In the genomic region with DNA sequence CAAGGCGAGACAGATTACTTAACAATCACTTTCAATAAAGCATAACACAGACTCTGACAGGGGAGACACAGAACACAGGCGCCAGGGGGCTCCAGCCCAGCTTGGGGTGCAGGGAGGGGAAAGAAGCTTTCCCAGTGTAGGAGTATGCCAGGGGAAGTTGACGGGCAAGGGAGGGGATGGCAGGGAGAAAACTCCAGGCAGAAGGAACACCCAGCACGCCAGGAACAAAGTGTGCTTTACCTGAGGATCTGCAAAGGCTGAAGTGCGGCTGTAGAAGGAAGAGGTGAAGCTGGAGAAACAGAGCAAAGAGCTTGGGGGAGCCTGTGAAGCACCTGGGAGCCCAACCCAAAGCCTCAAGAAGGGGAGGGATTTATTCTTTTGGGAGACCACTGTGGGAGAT, we compare ENCODE assay signal across 25 cellular contexts. TPM values are rescaled to one million over a fixed set of nuclear protein-coding genes. Genes with fewer than 3 reads are reported as not detected.
DNase-seq lines count a peak whose midpoint lies in the region; ATAC-seq and TF ChIP-seq lines count a peak whose summit lies in the region.
"Had no signal": no experiment of that assay in that cellular context is flagged by ENCODE, and none has a peak within 500 bp of the region (broad histone marks: within the 10 kb centered on the region; RNA-seq: fewer than 3 reads in every experiment).

No MANE protein-coding gene starts in this region.

- DNase-seq in GM23338 (ENCODE audit: low spot score) (no peak), esophagus squamous epithelium (lab: John Stamatoyannopoulos, UW) (no peak), psoas muscle (peak in 1 of 2 donors; percentile 52), spleen (no peak), foreskin keratinocyte (no peak), tibial artery (no peak)
- DNase-seq: 8988T; ACHN; BE2C; CD4-positive, CD25-positive, alpha-beta regulatory T cell; DMS153; DND-41; Kasumi-1; MV-4-11; NCI-H1105; NCI-H1436 treated with DMSO at 0.1 percent for 48 hours; NCI-H1930; NCI-H2107; NCI-H446; NCI-H524 treated with DMSO at 0.1 percent for 48 hours; NCI-H774 had no signal

- H4K20me1 ChIP-seq in GM23338 (replicated peaks; ENCODE audit: insufficient read depth), result no peaks in the 10 kb centered on the region; the same call in 1 of the 2 replicates

- ATAC-seq in GM23338 (no peak), psoas muscle (peak in 1 of 4 donors; percentile 36), foreskin keratinocyte (no peak)
- ATAC-seq: K562 had no signal

- WGBS in esophagus squamous epithelium, 2 donors, result 46 to 47% methylated on average over 5 of the region's 5 CpGs
- 38 to 86% (median 44%) methylated on average over 5 of the region's 5 CpGs for WGBS in psoas muscle, 3 donors
- 82 to 89% (median 87%) methylated on average over 5 of the region's 5 CpGs for whole genome bisulfite sequencing in spleen, 5 donors

- peak; percentile 18 to 31; a peak in 3 of 4 replicates for TF ChIP-seq CTCF in GM23338 (conservative IDR thresholded peaks at IDR 0.05; ENCODE audit: low read depth in 2 of 2)
- TF ChIP-seq CTCF in esophagus squamous epithelium (IDR thresholded peaks at IDR 0.05), result peak in 1 of 6 experiments; percentile 5
- no peak for TF ChIP-seq CTCF in psoas muscle (IDR thresholded peaks at IDR 0.05)
- no peak for TF ChIP-seq CTCF in spleen (IDR thresholded peaks at IDR 0.05 in 8 of 11, conservative IDR thresholded peaks at IDR 0.05 in 3 of 11)
- no peak for TF ChIP-seq CTCF in foreskin keratinocyte (conservative IDR thresholded peaks at IDR 0.05)
- no peak for TF ChIP-seq CTCF in tibial artery (IDR thresholded peaks at IDR 0.05)

- no peak overlapping the region for H2AFZ ChIP-seq in GM23338

- H3K9me3 Mint-ChIP-seq in GM23338, result no peaks in the 10 kb centered on the region

- peaks cover 44% of the 10 kb centered on the region for H3K79me2 ChIP-seq in GM23338 (replicated peaks; ENCODE audit: insufficient read depth)

- no peak overlapping the region for H3K27ac ChIP-seq in GM23338 (ENCODE audit: low read depth)
- peak overlapping the region; percentile 26 to 94 (median 49) for H3K27ac ChIP-seq in esophagus squamous epithelium
- H3K27ac ChIP-seq in psoas muscle, result peak overlapping the region; percentile 68
- H3K27ac ChIP-seq in stomach smooth muscle (ENCODE audit: low read length), result peak overlapping the region; percentile 84
- H3K27ac ChIP-seq in spleen, result no peak overlapping the region
- no peak overlapping the region for H3K27ac ChIP-seq in foreskin keratinocyte
- H3K27ac ChIP-seq in tibial artery, result no peak overlapping the region

- TF ChIP-seq POLR2A in esophagus squamous epithelium (IDR thresholded peaks at IDR 0.05), result no peak
- TF ChIP-seq POLR2A in spleen (IDR thresholded peaks at IDR 0.05), result no peak

- H3K27me3 ChIP-seq in GM23338 (ENCODE audit: insufficient read depth) (peaks cover 20% of the 10 kb centered on the region), esophagus squamous epithelium (peaks cover 0 to 34% (median 0%) of the 10 kb centered on the region in 4 donors), psoas muscle (ENCODE audit: insufficient read depth in 3 of 3, low read length in 2 of 3) (no peaks in the 10 kb centered on the region), stomach smooth muscle (ENCODE audit: control insufficient read depth in 1 of 2, insufficient read depth in 2 of 2, low read length in 2 of 2) (no peaks in the 10 kb centered on the region), spleen (replicated peaks in 1 of 7) (peaks cover 0 to 83% (median 24%) of the 10 kb centered on the region in 7 donors), foreskin keratinocyte (peaks cover 54% of the 10 kb centered on the region), tibial artery (peaks cover 0 to 9% of the 10 kb centered on the region in 2 donors)

- H3K9me3 ChIP-seq in esophagus squamous epithelium (no peaks in the 10 kb centered on the region), psoas muscle (no peaks in the 10 kb centered on the region), stomach smooth muscle (ENCODE audit: control insufficient read depth in 2 of 2, low read length in 2 of 2) (no peaks in the 10 kb centered on the region), spleen (no peaks in the 10 kb centered on the region), tibial artery (no peaks in the 10 kb centered on the region)
- H3K9me3 ChIP-seq: BE2C had no signal

- peaks cover 4% of the 10 kb centered on the region for H3F3A ChIP-seq in GM23338 (replicated peaks; ENCODE audit: low read depth)

- H3K4me1 ChIP-seq in GM23338 (ENCODE audit: insufficient read depth) (peaks cover 18% of the 10 kb centered on the region), esophagus squamous epithelium (peaks cover 24 to 100% (median 35%) of the 10 kb centered on the region in 3 donors), psoas muscle (peaks cover 82% of the 10 kb centered on the region), stomach smooth muscle (ENCODE audit: control insufficient read depth, insufficient read depth, low read length) (peaks cover 79% of the 10 kb centered on the region), spleen (peaks cover 3 to 21% (median 18%) of the 10 kb centered on the region in 6 donors), foreskin keratinocyte (no peaks in the 10 kb centered on the region), tibial artery (peaks cover 0 to 7% (median 5%) of the 10 kb centered on the region in 4 donors)
- H3K4me1 ChIP-seq: BE2C had no signal

- H3K4me3 ChIP-seq in GM23338 (no peak overlapping the region), esophagus squamous epithelium (no peak overlapping the region), psoas muscle (peak overlapping the region; percentile 30), stomach smooth muscle (ENCODE audit: low read length in 2 of 2) (peak overlapping the region in 1 of 2 donors; percentile 29), spleen (no peak overlapping the region), tibial artery (no peak overlapping the region)
- H3K4me3 ChIP-seq: K562 had no signal

- intact Hi-C loops in esophagus squamous epithelium (cut with DNase I) (no loop called here), psoas muscle (cut with DNase I) (no loop called here), spleen (cut with DNase I; ENCODE audit: low total_unique reads) (no loop called here), tibial artery (cut with DNase I; ENCODE audit: low total_unique reads) (loop anchor here (10.0 kb wide), 1 partner anchor 52 kb away; no protein-coding TSS in a partner anchor)

- peak overlapping the region; percentile 13 to 55 for H3K9ac ChIP-seq in stomach smooth muscle (ENCODE audit: low read length in 2 of 2)

- no peaks in the 10 kb centered on the region for H3K36me3 ChIP-seq in GM23338 (ENCODE audit: insufficient read depth)
- H3K36me3 ChIP-seq in esophagus squamous epithelium, result no peaks in the 10 kb centered on the region
- no peaks in the 10 kb centered on the region for H3K36me3 ChIP-seq in psoas muscle (ENCODE audit: insufficient read depth in 1 of 2, low read depth in 1 of 2)
- no peaks in the 10 kb centered on the region for H3K36me3 ChIP-seq in stomach smooth muscle (ENCODE audit: control insufficient read depth in 2 of 2, insufficient read depth in 2 of 2, low read length in 2 of 2)
- no peaks in the 10 kb centered on the region for H3K36me3 ChIP-seq in spleen
- H3K36me3 ChIP-seq in tibial artery, result no peaks in the 10 kb centered on the region
- H3K36me3 ChIP-seq: BE2C had no signal

- no peak overlapping the region for H3K4me2 ChIP-seq in GM23338

- H3K4me3 Mint-ChIP-seq in GM23338, result no peak overlapping the region
- H3K4me3 Mint-ChIP-seq: CD4-positive, CD25-positive, alpha-beta regulatory T cell had no signal

- H3K27me3 Mint-ChIP-seq in GM23338 (ENCODE audit: insufficient read depth, low read depth, poor library complexity), result peaks cover 14% of the 10 kb centered on the region

- no peaks in the 10 kb centered on the region for H3K9me2 ChIP-seq in GM23338 (ENCODE audit: insufficient read depth)

- H3K27ac Mint-ChIP-seq in GM23338, result no peak overlapping the region
- H3K27ac Mint-ChIP-seq: CD4-positive, CD25-positive, alpha-beta regulatory T cell had no signal

- peaks cover 4% of the 10 kb centered on the region; the same call in 1 of the 3 replicates for H3K36me3 Mint-ChIP-seq in GM23338 (ENCODE audit: low read depth)
- H3K36me3 Mint-ChIP-seq: CD4-positive, CD25-positive, alpha-beta regulatory T cell had no signal

- H3K4me1 Mint-ChIP-seq in GM23338, result peaks cover 40% of the 10 kb centered on the region

TF ChIP-seq in GM23338, 12 proteins besides CTCF, POLR2A, EP300 and RAD21:
- TF ChIP-seq, protein P1, sequence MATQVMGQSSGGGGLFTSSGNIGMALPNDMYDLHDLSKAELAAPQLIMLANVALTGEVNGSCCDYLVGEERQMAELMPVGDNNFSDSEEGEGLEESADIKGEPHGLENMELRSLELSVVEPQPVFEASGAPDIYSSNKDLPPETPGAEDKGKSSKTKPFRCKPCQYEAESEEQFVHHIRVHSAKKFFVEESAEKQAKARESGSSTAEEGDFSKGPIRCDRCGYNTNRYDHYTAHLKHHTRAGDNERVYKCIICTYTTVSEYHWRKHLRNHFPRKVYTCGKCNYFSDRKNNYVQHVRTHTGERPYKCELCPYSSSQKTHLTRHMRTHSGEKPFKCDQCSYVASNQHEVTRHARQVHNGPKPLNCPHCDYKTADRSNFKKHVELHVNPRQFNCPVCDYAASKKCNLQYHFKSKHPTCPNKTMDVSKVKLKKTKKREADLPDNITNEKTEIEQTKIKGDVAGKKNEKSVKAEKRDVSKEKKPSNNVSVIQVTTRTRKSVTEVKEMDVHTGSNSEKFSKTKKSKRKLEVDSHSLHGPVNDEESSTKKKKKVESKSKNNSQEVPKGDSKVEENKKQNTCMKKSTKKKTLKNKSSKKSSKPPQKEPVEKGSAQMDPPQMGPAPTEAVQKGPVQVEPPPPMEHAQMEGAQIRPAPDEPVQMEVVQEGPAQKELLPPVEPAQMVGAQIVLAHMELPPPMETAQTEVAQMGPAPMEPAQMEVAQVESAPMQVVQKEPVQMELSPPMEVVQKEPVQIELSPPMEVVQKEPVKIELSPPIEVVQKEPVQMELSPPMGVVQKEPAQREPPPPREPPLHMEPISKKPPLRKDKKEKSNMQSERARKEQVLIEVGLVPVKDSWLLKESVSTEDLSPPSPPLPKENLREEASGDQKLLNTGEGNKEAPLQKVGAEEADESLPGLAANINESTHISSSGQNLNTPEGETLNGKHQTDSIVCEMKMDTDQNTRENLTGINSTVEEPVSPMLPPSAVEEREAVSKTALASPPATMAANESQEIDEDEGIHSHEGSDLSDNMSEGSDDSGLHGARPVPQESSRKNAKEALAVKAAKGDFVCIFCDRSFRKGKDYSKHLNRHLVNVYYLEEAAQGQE (IDR thresholded peaks at IDR 0.05; ENCODE audit: unreplicated experiment), result no peak

RNA-seq across cellular contexts. Expression of a gene that starts 12.1 kb away (rescaled TPM):
- total RNA-seq in GM23338 (2014; rRNA removed; shearing (Covaris generic)), result 24.6 and 34.2 TPM in 2 replicates
- polyA plus RNA-seq in GM23338 (2016; fragmentation: Nextera tagmentation; extraction: Ambion mirVana), result 36.5 and 36.6 TPM in 2 replicates
- 10 to 100 TPM; 18.8 to 74.7 (median 47.1) TPM for total RNA-seq in esophagus squamous epithelium
- total RNA-seq in psoas muscle, result 100 to 1,000 TPM in 2 of 4 donors, 10 to 100 TPM in 2; 45.8 to 217 (median 103) TPM
- 100 to 1,000 TPM in 2 of 3 donors, 10 to 100 TPM in 1; 39.2 to 187 (median 129) TPM for polyA plus RNA-seq in psoas muscle
- 1 to 10 TPM in 5 of 7 donors, under 1 TPM in 2; 0.37 to 3.1 (median 1.1) TPM for total RNA-seq in spleen
- polyA plus RNA-seq in spleen, result 1 to 10 TPM in 2 of 3 donors, under 1 TPM in 1; 0.59 to 2.6 (median 2.0) TPM
- total RNA-seq in foreskin keratinocyte, result 1.4 and 1.8 TPM in 2 replicates
- 1.2 TPM in 2 replicates for polyA plus RNA-seq in foreskin keratinocyte
- total RNA-seq: HT1080, M059J had no signal
- polyA plus RNA-seq: CD4-positive, CD25-positive, alpha-beta regulatory T cell had no signal

Comparison
In these comparisons a context has a peak if more than half of its experiments do, and no peak if none do; other contexts are left out.
1. H3K27ac ChIP-seq: peak in esophagus squamous epithelium (4 of 4), psoas muscle (single experiment) and stomach smooth muscle (single experiment); none in GM23338 (single experiment), spleen (0 of 8), foreskin keratinocyte (single experiment) and tibial artery (0 of 2).
2. CTCF ChIP-seq: peak in GM23338 (2 of 2); none in psoas muscle (single experiment), spleen (0 of 11), foreskin keratinocyte (single experiment) and tibial artery (0 of 2).